Comparison of ENCODE assay signal across 22 cellular contexts in genomic region chr9:29939559-29939958, GRCh38.
"Had no signal": no experiment of that assay in that cellular context is flagged by ENCODE, and none has a peak within 500 bp of the region (broad histone marks: within the 10 kb centered on the region; RNA-seq: fewer than 3 reads in every experiment).

No MANE protein-coding gene starts in this region.

- ATAC-seq: left ventricle myocardium superior; lower lobe of right lung; naive thymus-derived CD8-positive, alpha-beta T cell; psoas muscle; right cardiac atrium; stimulated activated effector memory CD8-positive, alpha-beta T cell treated with anti-CD3 and anti-CD28 coated beads, Interleukin-12 subunit alpha, Interleukin-12 subunit beta, amount 100 ng/mL, for 72 hours had no signal

- DNase-seq: dorsolateral prefrontal cortex; effector CD4-positive, alpha-beta T cell; hypothalamus; left ventricle myocardium superior; lower lobe of right lung; naive thymus-derived CD8-positive, alpha-beta T cell; nephron progenitor cell; occipital lobe; ovary; posterior cingulate gyrus; psoas muscle; right cardiac atrium; sigmoid colon; stimulated activated CD4-positive, alpha-beta T cell treated with anti-CD3 and anti-CD28 coated beads, Interleukin-2, amount 100 ng/mL, for 24 hours; stimulated activated CD4-positive, alpha-beta T cell treated with anti-CD3 and anti-CD28 coated beads, Interleukin-4, amount 100 ng/mL, for 24 hours; upper lobe of left lung had no signal

- H3K36me3 ChIP-seq: lower lobe of right lung, ovary, sigmoid colon, thoracic aorta, tibial nerve, upper lobe of left lung had no signal

- H3K4me1 ChIP-seq: lower lobe of right lung, psoas muscle, sigmoid colon, tibial nerve, upper lobe of left lung had no signal

- H3K9me3 ChIP-seq: lower lobe of right lung, ovary, psoas muscle, sigmoid colon, thoracic aorta had no signal

- H3K27ac ChIP-seq: dorsolateral prefrontal cortex, lower lobe of right lung, ovary, psoas muscle, sigmoid colon, thoracic aorta, tibial nerve, upper lobe of left lung had no signal

- H3K27me3 ChIP-seq: dorsolateral prefrontal cortex, ovary, sigmoid colon, tibial nerve, upper lobe of left lung had no signal

- H3K4me3 ChIP-seq: dorsolateral prefrontal cortex, lower lobe of right lung, ovary, psoas muscle, sigmoid colon, thoracic aorta, tibial nerve, upper lobe of left lung had no signal

- FAIRE-seq: frontal cortex, keratinocyte, urothelium cell line had no signal
